ENCODE assay signal across 19 cellular contexts in the genomic region with DNA sequence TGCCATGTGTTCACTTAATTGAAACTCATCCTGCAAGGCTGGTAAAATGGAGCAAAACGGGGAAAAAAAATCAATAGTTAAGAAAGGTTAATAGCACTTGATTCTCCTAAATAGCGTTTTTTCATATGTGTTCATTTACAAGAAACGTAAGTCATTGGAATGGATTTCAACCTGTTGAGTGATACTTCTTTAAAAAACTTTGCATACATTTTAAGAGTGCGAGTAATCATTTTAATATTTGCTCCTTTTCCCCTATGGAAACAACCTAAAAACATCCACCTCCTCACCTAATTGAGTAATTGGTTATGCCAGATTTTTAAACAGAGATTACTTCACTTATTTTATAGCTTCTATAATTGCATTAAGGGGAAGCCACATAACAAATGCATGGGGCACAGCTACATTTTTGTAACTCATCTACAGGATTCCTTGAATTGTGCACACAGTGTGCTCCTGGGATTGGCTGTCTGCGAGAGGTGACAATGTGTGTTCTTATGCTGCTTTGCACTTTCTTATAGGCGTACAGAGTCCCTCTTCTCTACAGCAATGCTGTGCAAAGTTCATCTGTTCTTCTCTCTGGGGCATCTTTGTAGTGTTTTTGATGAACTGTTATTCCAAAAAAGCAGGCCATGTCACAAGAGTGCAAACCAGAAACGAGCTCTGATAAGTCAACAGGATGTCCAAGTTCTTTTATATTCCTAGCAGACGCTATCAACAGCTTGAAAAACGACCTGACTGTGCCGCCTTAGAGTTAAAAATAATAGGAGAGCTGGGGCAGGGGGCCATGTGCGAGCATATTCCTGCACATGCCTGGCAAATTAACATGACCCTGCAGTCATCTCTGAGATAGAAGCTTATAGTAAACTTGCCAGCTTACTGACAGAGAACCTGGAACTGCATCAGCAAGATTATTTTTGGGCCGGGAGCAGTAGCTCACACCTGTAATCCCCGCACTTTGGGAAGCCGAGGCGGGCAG.
A peak's percentile ranks its signal among the peaks of the same experiment; 100 is the strongest.
DNase-seq lines count a peak whose midpoint lies in the region; ATAC-seq, FAIRE-seq and TF ChIP-seq lines count a peak whose summit lies in the region.
"Had no signal": no experiment of that assay in that cellular context is flagged by ENCODE, and none has a peak within 500 bp of the region (broad histone marks: within the 10 kb centered on the region; RNA-seq: fewer than 3 reads in every experiment).

No MANE protein-coding gene starts in this region.

- no peak for TF ChIP-seq CTCF in PC-3 (conservative IDR thresholded peaks at IDR 0.05; ENCODE audit: low read depth, low read length)
- no peak for TF ChIP-seq CTCF in endothelial cell of umbilical vein (IDR thresholded peaks at IDR 0.05; ENCODE audit: extremely low read depth in 1 of 2, insufficient read depth in 1 of 2, low read depth in 1 of 2, low read length in 2 of 2)
- TF ChIP-seq CTCF in gastrocnemius medialis (IDR thresholded peaks at IDR 0.05 in 4 of 5, conservative IDR thresholded peaks at IDR 0.05 in 1 of 5): no peak

- POLR2A ChIA-PET in PC-3 (lab: Charles Lee; ENCODE audit: unreplicated experiment): no interaction called here
- POLR2A ChIA-PET in endothelial cell of umbilical vein (lab: Charles Lee): no interaction called here

- H3K27me3 ChIP-seq in PC-3 (ENCODE audit: low read length): no peaks in the 10 kb centered on the region
- H3K27me3 ChIP-seq in endothelial cell of umbilical vein (ENCODE audit: control insufficient read depth in 2 of 2, insufficient read depth in 2 of 2, low read length in 2 of 2): no peaks in the 10 kb centered on the region
- H3K27me3 ChIP-seq in gastrocnemius medialis: no peaks in the 10 kb centered on the region

- in situ Hi-C loops in gastrocnemius medialis (cut with MboI; ENCODE audit: low sequenced_read_pairs in 4 of 4): no loop called here

- peaks cover 55% of the 10 kb centered on the region for H3K4me1 ChIP-seq in PC-3 (ENCODE audit: insufficient read depth, low read length)
- H3K4me1 ChIP-seq in endothelial cell of umbilical vein (ENCODE audit: control insufficient read depth, extremely low read depth, insufficient read depth, low read length): no peaks in the 10 kb centered on the region
- H3K4me1 ChIP-seq in gastrocnemius medialis: peaks cover 6 to 11% of the 10 kb centered on the region in 2 donors

- intact Hi-C loops in PC-3 (cut with micrococcal nuclease) (loop anchor here (5.0 kb wide), 1 partner anchor 69 kb away; no protein-coding TSS in a partner anchor), endothelial cell of umbilical vein (cut with micrococcal nuclease) (no loop called here), left ventricle myocardium superior (cut with micrococcal nuclease) (no loop called here), gastrocnemius medialis (cut with DNase I; ENCODE audit: low total_unique reads) (no loop called here)

- H3K9ac ChIP-seq in PC-3 (ENCODE audit: low read length) (no peak overlapping the region; the same call in 1 of the 2 replicates), endothelial cell of umbilical vein (replicated peaks; ENCODE audit: extremely low read depth, insufficient read depth, low read length) (no peak overlapping the region)

- DNase-seq in PC-3 (peak; percentile 68), endothelial cell of umbilical vein (ENCODE audit: low read depth, low spot score) (no peak), left ventricle myocardium superior (no peak), gastrocnemius medialis (no peak), dedifferentiated amniotic fluid mesenchymal stem cell (ENCODE audit: extremely low spot score) (no peak)
- no peak for DNase-seq in stimulated activated CD4-positive, alpha-beta T cell treated with anti-CD3 and anti-CD28 coated beads, Interleukin-4, amount 100 ng/mL, for 24 hours
- DNase-seq: CD4-positive, alpha-beta memory T cell; DMS79 treated with DMSO at 0.1 percent for 48 hours; GDM1; GOT3; NCI-H1436 treated with DMSO at 0.1 percent for 48 hours; NCI-H2029 treated with DMSO at 0.1 percent for 48 hours; NCI-H524; SHP77 treated with DMSO at 0.1 percent for 48 hours had no signal

- H3K4me2 ChIP-seq in PC-3 (ENCODE audit: low read length): peak overlapping the region; percentile 43
- no peak overlapping the region for H3K4me2 ChIP-seq in endothelial cell of umbilical vein (ENCODE audit: insufficient read depth, low read length)

- CTCF ChIA-PET in PC-3 (lab: Charles Lee) (interaction anchor here (0.6 to 1.0 kb wide), 2 partner anchors 201 to 868 kb away, joined by 3 read pairs; no protein-coding TSS in a partner anchor), endothelial cell of umbilical vein (lab: Charles Lee) (interaction anchor here (1.1 to 3.8 kb wide), 4 partner anchors 8 to 37 kb away, joined by 3 to 18 read pairs (median 5); no protein-coding TSS in a partner anchor)

- H4K20me1 ChIP-seq in PC-3 (ENCODE audit: low read length): no peaks in the 10 kb centered on the region
- H4K20me1 ChIP-seq in endothelial cell of umbilical vein (replicated peaks; ENCODE audit: control insufficient read depth, extremely low read depth, insufficient read depth, low read length): no peaks in the 10 kb centered on the region

- dilution Hi-C loops in endothelial cell of umbilical vein (cut with MboI; ENCODE audit: extremely low pct_ligation_motif_present, low sequenced_read_pairs): no loop called here

- H3K9me3 ChIP-seq in PC-3 (ENCODE audit: low read length) (no peaks in the 10 kb centered on the region), endothelial cell of umbilical vein (replicated peaks; ENCODE audit: control insufficient read depth, insufficient read depth, low read length) (no peaks in the 10 kb centered on the region), gastrocnemius medialis (no peaks in the 10 kb centered on the region)

- peak; percentile 33 for FAIRE-seq in endothelial cell of umbilical vein (lab: Jason Lieb, UNC)
- FAIRE-seq: GM12891, GM18507, K562 had no signal

- H2AFZ ChIP-seq in PC-3 (ENCODE audit: low read length) (no peak overlapping the region), endothelial cell of umbilical vein (ENCODE audit: low read depth, low read length) (no peak overlapping the region)

- BruUV-seq in PC-3 (replicated peaks; lab: Mats Ljungman, UMichigan) (no TSS peak), endothelial cell of umbilical vein (replicated peaks; lab: Mats Ljungman, UMichigan) (no TSS peak)

- peaks cover 6% of the 10 kb centered on the region for H3F3A ChIP-seq in PC-3 (ENCODE audit: low read length, unreplicated experiment)

- H3K9me1 ChIP-seq in endothelial cell of umbilical vein (replicated peaks; ENCODE audit: control insufficient read depth, extremely low read depth, insufficient read depth, low read length): no peaks in the 10 kb centered on the region

- no peak for TF ChIP-seq POLR2A in endothelial cell of umbilical vein (IDR thresholded peaks at IDR 0.05; ENCODE audit: low read depth, low read length)
- TF ChIP-seq POLR2A in gastrocnemius medialis (IDR thresholded peaks at IDR 0.05): no peak

- peak; percentile 44 for ATAC-seq in PC-3
- ATAC-seq in left ventricle myocardium superior: peak; percentile 90
- ATAC-seq in gastrocnemius medialis: peak in 1 of 2 donors; percentile 55
- ATAC-seq in GM18511 (IDR thresholded peaks at IDR 0.05; ENCODE audit: unreplicated experiment): no peak
- ATAC-seq: K562, Panc1 had no signal

- H3K79me2 ChIP-seq in PC-3 (ENCODE audit: low read length) (no peaks in the 10 kb centered on the region), endothelial cell of umbilical vein (ENCODE audit: control insufficient read depth, insufficient read depth, low read length) (no peaks in the 10 kb centered on the region)

- H3K9me2 ChIP-seq in PC-3 (replicated peaks; ENCODE audit: low read length): no peaks in the 10 kb centered on the region

- H3K4me3 ChIP-seq in PC-3 (ENCODE audit: low read length) (no peak overlapping the region), endothelial cell of umbilical vein (replicated peaks in 1 of 3; ENCODE audit: insufficient read depth in 1 of 3, low read depth in 1 of 3, low read length in 3 of 3) (no peak overlapping the region), gastrocnemius medialis (no peak overlapping the region)
- H3K4me3 ChIP-seq: K562 had no signal

- H3K36me3 ChIP-seq in PC-3 (ENCODE audit: low read depth, low read length) (peaks cover 9% of the 10 kb centered on the region), endothelial cell of umbilical vein (ENCODE audit: control insufficient read depth in 2 of 2, extremely low read depth in 1 of 2, insufficient read depth in 2 of 2, low read length in 2 of 2) (no peaks in the 10 kb centered on the region), gastrocnemius medialis (no peaks in the 10 kb centered on the region)

- H3K27ac ChIP-seq in PC-3 (ENCODE audit: low read length): peak overlapping the region; percentile 72
- no peak overlapping the region for H3K27ac ChIP-seq in endothelial cell of umbilical vein (ENCODE audit: insufficient read depth, low read depth, low read length)
- peak overlapping the region in 3 of 4 donors; percentile 22 to 50 (median 27) for H3K27ac ChIP-seq in gastrocnemius medialis

TF ChIP-seq in endothelial cell of umbilical vein, 7 proteins besides CTCF, POLR2A, EP300 and RAD21:
- no peak for TF ChIP-seq GATA2 (IDR thresholded peaks at IDR 0.05; ENCODE audit: insufficient read depth, insufficient read length, low read depth, low read length)
- TF ChIP-seq, protein P1, sequence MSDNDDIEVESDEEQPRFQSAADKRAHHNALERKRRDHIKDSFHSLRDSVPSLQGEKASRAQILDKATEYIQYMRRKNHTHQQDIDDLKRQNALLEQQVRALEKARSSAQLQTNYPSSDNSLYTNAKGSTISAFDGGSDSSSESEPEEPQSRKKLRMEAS (IDR thresholded peaks at IDR 0.05; ENCODE audit: insufficient read depth, insufficient read length): no peak
- TF ChIP-seq EZH2 (IDR thresholded peaks at IDR 0.05; ENCODE audit: borderline replicate concordance, low read depth, low read length, severe bottlenecking): no peak
- TF ChIP-seq POLR2AphosphoS5 (IDR thresholded peaks at IDR 0.05; ENCODE audit: insufficient read depth, low read depth, low read length): no peak
- no peak for TF ChIP-seq MYC (IDR thresholded peaks at IDR 0.05; ENCODE audit: low read depth, low read length)
- TF ChIP-seq FOS (IDR thresholded peaks at IDR 0.05; ENCODE audit: borderline replicate concordance, insufficient read depth, low read length): no peak
- no peak for TF ChIP-seq JUN (IDR thresholded peaks at IDR 0.05; ENCODE audit: borderline replicate concordance, insufficient read depth, insufficient read length, low read depth)
TF ChIP-seq in endothelial cell of umbilical vein: peak in this region for 0.
